1 cellular context compared by ENCODE assay signal in the genomic region with DNA sequence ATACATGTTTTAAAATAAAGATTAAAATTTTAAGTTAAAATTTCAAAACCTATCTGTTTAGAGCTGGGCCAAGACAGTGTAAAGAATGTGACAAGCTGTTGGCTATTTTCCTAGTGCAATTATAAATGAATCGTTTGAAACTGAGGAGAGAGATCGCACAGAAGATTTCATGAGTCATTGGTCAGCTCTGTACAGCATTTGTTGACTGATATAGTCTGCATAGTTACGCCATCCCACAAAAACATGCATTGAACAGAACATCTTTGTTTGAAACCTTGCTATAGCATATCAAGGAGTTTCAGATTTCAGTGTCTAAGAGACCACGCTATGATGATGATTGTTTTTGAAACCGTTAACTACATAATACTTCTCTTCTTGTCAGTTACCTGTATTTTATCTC.
TF ChIP-seq lines count a peak whose summit lies in the region.

No MANE protein-coding gene starts in this region.

TF ChIP-seq in HepG2, 621 proteins besides CTCF, POLR2A, EP300 and RAD21 (continued from another document and continues in another):
- TF ChIP-seq, protein P1, sequence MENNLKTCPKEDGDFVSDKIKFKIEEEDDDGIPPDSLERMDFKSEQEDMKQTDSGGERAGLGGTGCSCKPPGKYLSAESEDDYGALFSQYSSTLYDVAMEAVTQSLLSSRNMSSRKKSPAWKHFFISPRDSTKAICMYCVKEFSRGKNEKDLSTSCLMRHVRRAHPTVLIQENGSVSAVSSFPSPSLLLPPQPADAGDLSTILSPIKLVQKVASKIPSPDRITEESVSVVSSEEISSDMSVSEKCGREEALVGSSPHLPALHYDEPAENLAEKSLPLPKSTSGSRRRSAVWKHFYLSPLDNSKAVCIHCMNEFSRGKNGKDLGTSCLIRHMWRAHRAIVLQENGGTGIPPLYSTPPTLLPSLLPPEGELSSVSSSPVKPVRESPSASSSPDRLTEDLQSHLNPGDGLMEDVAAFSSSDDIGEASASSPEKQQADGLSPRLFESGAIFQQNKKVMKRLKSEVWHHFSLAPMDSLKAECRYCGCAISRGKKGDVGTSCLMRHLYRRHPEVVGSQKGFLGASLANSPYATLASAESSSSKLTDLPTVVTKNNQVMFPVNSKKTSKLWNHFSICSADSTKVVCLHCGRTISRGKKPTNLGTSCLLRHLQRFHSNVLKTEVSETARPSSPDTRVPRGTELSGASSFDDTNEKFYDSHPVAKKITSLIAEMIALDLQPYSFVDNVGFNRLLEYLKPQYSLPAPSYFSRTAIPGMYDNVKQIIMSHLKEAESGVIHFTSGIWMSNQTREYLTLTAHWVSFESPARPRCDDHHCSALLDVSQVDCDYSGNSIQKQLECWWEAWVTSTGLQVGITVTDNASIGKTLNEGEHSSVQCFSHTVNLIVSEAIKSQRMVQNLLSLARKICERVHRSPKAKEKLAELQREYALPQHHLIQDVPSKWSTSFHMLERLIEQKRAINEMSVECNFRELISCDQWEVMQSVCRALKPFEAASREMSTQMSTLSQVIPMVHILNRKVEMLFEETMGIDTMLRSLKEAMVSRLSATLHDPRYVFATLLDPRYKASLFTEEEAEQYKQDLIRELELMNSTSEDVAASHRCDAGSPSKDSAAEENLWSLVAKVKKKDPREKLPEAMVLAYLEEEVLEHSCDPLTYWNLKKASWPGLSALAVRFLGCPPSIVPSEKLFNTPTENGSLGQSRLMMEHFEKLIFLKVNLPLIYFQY (CRISPR knock-in tag; IDR thresholded peaks at IDR 0.05; ENCODE audit: borderline replicate concordance) = no peak
- no peak for TF ChIP-seq FOXJ3 (CRISPR knock-in tag; IDR thresholded peaks at IDR 0.05; ENCODE audit: borderline replicate concordance)
- TF ChIP-seq SIX1 (CRISPR knock-in tag; IDR thresholded peaks at IDR 0.05; ENCODE audit: borderline replicate concordance) = peak; percentile 87; the same call in 1 of the 2 replicates
- peak; percentile 72; the same call in 1 of the 2 replicates for TF ChIP-seq HMG20A (CRISPR knock-in tag; IDR thresholded peaks at IDR 0.05; ENCODE audit: borderline replicate concordance)
- no peak for TF ChIP-seq FOXA1 (IDR thresholded peaks at IDR 0.05)
- TF ChIP-seq FOXA1 (CRISPR knock-in tag; IDR thresholded peaks at IDR 0.05) = peak; percentile 52; the same call in 1 of the 2 replicates
- TF ChIP-seq ZNF354B (CRISPR knock-in tag; IDR thresholded peaks at IDR 0.05) = no peak
- TF ChIP-seq ZNF577 (CRISPR knock-in tag; IDR thresholded peaks at IDR 0.05; ENCODE audit: borderline replicate concordance, low read depth) = no peak
- TF ChIP-seq CREBL2 (CRISPR knock-in tag; IDR thresholded peaks at IDR 0.05; ENCODE audit: borderline replicate concordance) = no peak
- TF ChIP-seq, protein P2, sequence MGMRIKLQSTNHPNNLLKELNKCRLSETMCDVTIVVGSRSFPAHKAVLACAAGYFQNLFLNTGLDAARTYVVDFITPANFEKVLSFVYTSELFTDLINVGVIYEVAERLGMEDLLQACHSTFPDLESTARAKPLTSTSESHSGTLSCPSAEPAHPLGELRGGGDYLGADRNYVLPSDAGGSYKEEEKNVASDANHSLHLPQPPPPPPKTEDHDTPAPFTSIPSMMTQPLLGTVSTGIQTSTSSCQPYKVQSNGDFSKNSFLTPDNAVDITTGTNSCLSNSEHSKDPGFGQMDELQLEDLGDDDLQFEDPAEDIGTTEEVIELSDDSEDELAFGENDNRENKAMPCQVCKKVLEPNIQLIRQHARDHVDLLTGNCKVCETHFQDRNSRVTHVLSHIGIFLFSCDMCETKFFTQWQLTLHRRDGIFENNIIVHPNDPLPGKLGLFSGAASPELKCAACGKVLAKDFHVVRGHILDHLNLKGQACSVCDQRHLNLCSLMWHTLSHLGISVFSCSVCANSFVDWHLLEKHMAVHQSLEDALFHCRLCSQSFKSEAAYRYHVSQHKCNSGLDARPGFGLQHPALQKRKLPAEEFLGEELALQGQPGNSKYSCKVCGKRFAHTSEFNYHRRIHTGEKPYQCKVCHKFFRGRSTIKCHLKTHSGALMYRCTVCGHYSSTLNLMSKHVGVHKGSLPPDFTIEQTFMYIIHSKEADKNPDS (CRISPR knock-in tag; IDR thresholded peaks at IDR 0.05) = no peak
- TF ChIP-seq ZNF431 (CRISPR knock-in tag; IDR thresholded peaks at IDR 0.05; ENCODE audit: borderline replicate concordance, low read depth) = no peak
- TF ChIP-seq ZBTB25 (CRISPR knock-in tag; IDR thresholded peaks at IDR 0.05) = no peak
- no peak for TF ChIP-seq ZNF33B (CRISPR knock-in tag; IDR thresholded peaks at IDR 0.05)
- no peak for TF ChIP-seq ZNF576 (CRISPR knock-in tag; IDR thresholded peaks at IDR 0.05)
- no peak for TF ChIP-seq KLF6 (CRISPR knock-in tag; IDR thresholded peaks at IDR 0.05)
- TF ChIP-seq ZNF292 (CRISPR knock-in tag; IDR thresholded peaks at IDR 0.05; ENCODE audit: borderline replicate concordance, low read depth) = no peak
- TF ChIP-seq HIVEP1 (CRISPR knock-in tag; IDR thresholded peaks at IDR 0.05) = no peak
- no peak for TF ChIP-seq ZNF30 (CRISPR knock-in tag; IDR thresholded peaks at IDR 0.05)
- TF ChIP-seq NONO (IDR thresholded peaks at IDR 0.05) = no peak
- TF ChIP-seq NONO (CRISPR knock-in tag; conservative IDR thresholded peaks at IDR 0.05) = no peak
- no peak for TF ChIP-seq TEF (CRISPR knock-in tag; IDR thresholded peaks at IDR 0.05)
- TF ChIP-seq NAIF1 (CRISPR knock-in tag; IDR thresholded peaks at IDR 0.05; ENCODE audit: borderline replicate concordance) = no peak
- TF ChIP-seq CBFB (CRISPR knock-in tag; IDR thresholded peaks at IDR 0.05) = no peak
- TF ChIP-seq, protein P3, sequence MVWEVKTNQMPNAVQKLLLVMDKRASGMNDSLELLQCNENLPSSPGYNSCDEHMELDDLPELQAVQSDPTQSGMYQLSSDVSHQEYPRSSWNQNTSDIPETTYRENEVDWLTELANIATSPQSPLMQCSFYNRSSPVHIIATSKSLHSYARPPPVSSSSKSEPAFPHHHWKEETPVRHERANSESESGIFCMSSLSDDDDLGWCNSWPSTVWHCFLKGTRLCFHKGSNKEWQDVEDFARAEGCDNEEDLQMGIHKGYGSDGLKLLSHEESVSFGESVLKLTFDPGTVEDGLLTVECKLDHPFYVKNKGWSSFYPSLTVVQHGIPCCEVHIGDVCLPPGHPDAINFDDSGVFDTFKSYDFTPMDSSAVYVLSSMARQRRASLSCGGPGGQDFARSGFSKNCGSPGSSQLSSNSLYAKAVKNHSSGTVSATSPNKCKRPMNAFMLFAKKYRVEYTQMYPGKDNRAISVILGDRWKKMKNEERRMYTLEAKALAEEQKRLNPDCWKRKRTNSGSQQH (CRISPR knock-in tag; IDR thresholded peaks at IDR 0.05; ENCODE audit: low read depth) = no peak
- 0 out of 2 replicates have a peak, but pooled peaks have one; percentile 24 for TF ChIP-seq ZNF12 (CRISPR knock-in tag; IDR thresholded peaks at IDR 0.05)
- TF ChIP-seq ZNF362 (CRISPR knock-in tag; IDR thresholded peaks at IDR 0.05; ENCODE audit: borderline replicate concordance) = no peak
- TF ChIP-seq TAF1 (CRISPR knock-in tag; IDR thresholded peaks at IDR 0.05) = no peak
- peak; percentile 54 for TF ChIP-seq SAP130 (CRISPR knock-in tag; IDR thresholded peaks at IDR 0.05; ENCODE audit: low read depth)
- no peak for TF ChIP-seq JUND (CRISPR knock-in tag; IDR thresholded peaks at IDR 0.05)
- TF ChIP-seq SP1 (IDR thresholded peaks at IDR 0.05) = no peak
- TF ChIP-seq SP1 (CRISPR knock-in tag; IDR thresholded peaks at IDR 0.05) = no peak
- TF ChIP-seq RXRB (CRISPR knock-in tag; IDR thresholded peaks at IDR 0.05; ENCODE audit: borderline replicate concordance) = peak; percentile 59; the same call in 1 of the 2 replicates
- TF ChIP-seq HDAC2 (CRISPR knock-in tag; IDR thresholded peaks at IDR 0.05) = peak; percentile 50; the same call in 1 of the 2 replicates
- TF ChIP-seq ZNF441 (CRISPR knock-in tag; IDR thresholded peaks at IDR 0.05; ENCODE audit: borderline replicate concordance) = no peak
- no peak for TF ChIP-seq FIP1L1 (IDR thresholded peaks at IDR 0.05; ENCODE audit: borderline replicate concordance, insufficient read depth, low read depth, low read length)
- no peak for TF ChIP-seq PCBP2 (optimal IDR thresholded peaks at IDR 0.05; ENCODE audit: low read depth, low read length, poor library complexity, severe bottlenecking)
- no peak for TF ChIP-seq AFF4 (CRISPR knock-in tag; IDR thresholded peaks at IDR 0.05)
- TF ChIP-seq SRY (CRISPR knock-in tag; IDR thresholded peaks at IDR 0.05) = no peak
- TF ChIP-seq ZBTB3 (CRISPR knock-in tag; IDR thresholded peaks at IDR 0.05; ENCODE audit: borderline replicate concordance, low read depth) = no peak
- no peak for TF ChIP-seq ZNF124 (CRISPR knock-in tag; IDR thresholded peaks at IDR 0.05)
- no peak for TF ChIP-seq XRCC5 (optimal IDR thresholded peaks at IDR 0.05; ENCODE audit: low read length)
- TF ChIP-seq PAF1 (CRISPR knock-in tag; IDR thresholded peaks at IDR 0.05) = no peak
- no peak for TF ChIP-seq CBX1 (IDR thresholded peaks at IDR 0.05; ENCODE audit: low read depth)
- no peak for TF ChIP-seq SRSF9 (IDR thresholded peaks at IDR 0.05; ENCODE audit: borderline replicate concordance, insufficient read depth, low read depth, low read length, poor library complexity, severe bottlenecking)
- TF ChIP-seq KLF16 (CRISPR knock-in tag; IDR thresholded peaks at IDR 0.05) = no peak
- peak; percentile 41; the same call in 1 of the 2 replicates for TF ChIP-seq SALL1 (CRISPR knock-in tag; IDR thresholded peaks at IDR 0.05)
- no peak for TF ChIP-seq IRX3 (CRISPR knock-in tag; IDR thresholded peaks at IDR 0.05; ENCODE audit: borderline replicate concordance, low read depth)
- peak; percentile 92 for TF ChIP-seq FOSL2 (CRISPR knock-in tag; IDR thresholded peaks at IDR 0.05)
- peak; percentile 83 for TF ChIP-seq CEBPB (IDR thresholded peaks at IDR 0.05; ENCODE audit: borderline replicate concordance, low read depth, low read length)
- TF ChIP-seq KMT2B (CRISPR knock-in tag; IDR thresholded peaks at IDR 0.05) = no peak
- TF ChIP-seq SNRNP70 (IDR thresholded peaks at IDR 0.05; ENCODE audit: low read depth, low read length) = no peak
- TF ChIP-seq ZNF737 (CRISPR knock-in tag; IDR thresholded peaks at IDR 0.05; ENCODE audit: borderline replicate concordance) = no peak
- TF ChIP-seq, protein P4, sequence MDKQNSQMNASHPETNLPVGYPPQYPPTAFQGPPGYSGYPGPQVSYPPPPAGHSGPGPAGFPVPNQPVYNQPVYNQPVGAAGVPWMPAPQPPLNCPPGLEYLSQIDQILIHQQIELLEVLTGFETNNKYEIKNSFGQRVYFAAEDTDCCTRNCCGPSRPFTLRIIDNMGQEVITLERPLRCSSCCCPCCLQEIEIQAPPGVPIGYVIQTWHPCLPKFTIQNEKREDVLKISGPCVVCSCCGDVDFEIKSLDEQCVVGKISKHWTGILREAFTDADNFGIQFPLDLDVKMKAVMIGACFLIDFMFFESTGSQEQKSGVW (CRISPR knock-in tag; IDR thresholded peaks at IDR 0.05; ENCODE audit: borderline replicate concordance) = no peak
- TF ChIP-seq CENPX (CRISPR knock-in tag; IDR thresholded peaks at IDR 0.05) = no peak
- no peak for TF ChIP-seq SSRP1 (CRISPR knock-in tag; IDR thresholded peaks at IDR 0.05)
